ENCODE assay signal across 9 cellular contexts in the genomic region with DNA sequence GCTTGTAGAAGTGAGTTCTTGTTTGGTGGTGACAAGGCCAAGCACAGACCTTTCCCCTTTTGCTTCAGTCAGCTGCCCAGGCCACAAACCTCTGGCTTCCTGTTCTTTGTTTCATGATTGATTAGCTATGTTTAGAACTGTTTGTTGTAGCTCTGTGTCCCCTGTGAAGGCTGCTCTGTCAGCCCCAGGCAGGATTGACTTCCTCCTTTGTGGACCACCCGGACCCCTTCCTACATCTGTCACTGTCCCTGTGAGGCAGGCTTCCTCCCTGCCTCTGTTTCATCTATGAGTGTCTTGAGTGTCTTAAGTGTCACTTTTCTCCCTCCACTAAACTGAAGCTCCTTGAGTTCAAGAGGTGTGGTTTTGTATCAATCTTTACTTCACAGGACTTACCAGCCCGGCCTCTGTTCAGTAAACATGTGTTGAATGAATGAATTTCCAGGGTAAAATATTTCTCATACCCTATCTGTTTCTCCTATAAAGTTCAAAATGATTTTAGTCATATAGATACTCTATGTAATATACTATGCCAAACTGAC.
DNase-seq lines count a peak whose midpoint lies in the region; ATAC-seq and TF ChIP-seq lines count a peak whose summit lies in the region.
"Had no signal": no experiment of that assay in that cellular context is flagged by ENCODE, and none has a peak within 500 bp of the region (broad histone marks: within the 10 kb centered on the region; RNA-seq: fewer than 3 reads in every experiment).

No MANE protein-coding gene starts in this region.

- H3K4me3 ChIP-seq in upper lobe of right lung, result no peak overlapping the region
- no peak overlapping the region for H3K4me3 ChIP-seq in PC-9

- H3K4me3 Mint-ChIP-seq in activated naive CD4-positive, alpha-beta T cell treated with anti-CD3 and anti-CD28 coated beads, Interleukin-2, amount 50 U/mL, for 24 hours, result no peak overlapping the region
- peak overlapping the region; percentile 33 for H3K4me3 Mint-ChIP-seq in T-helper 17 cell

- CTCF ChIA-PET in PC-9 (lab: Charles Lee), result no interaction called here

- no peaks in the 10 kb centered on the region for H3K79me2 ChIP-seq in PC-9 (ENCODE audit: low read depth)

- BruUV-seq in PC-9 (replicated peaks; lab: Mats Ljungman, UMichigan), result no TSS peak

- H3K9me3 ChIP-seq in T-helper 17 cell (ENCODE audit: control insufficient read depth, low read length, poor library complexity, severe bottlenecking) (no peaks in the 10 kb centered on the region), upper lobe of right lung (no peaks in the 10 kb centered on the region), PC-9 (ENCODE audit: insufficient read depth, low read depth) (no peaks in the 10 kb centered on the region)

- H3K9me3 Mint-ChIP-seq in activated naive CD4-positive, alpha-beta T cell treated with anti-CD3 and anti-CD28 coated beads, Interleukin-2, amount 50 U/mL, for 24 hours, result no peaks in the 10 kb centered on the region

- intact Hi-C loops in upper lobe of right lung (cut with DNase I) (no loop called here), PC-9 (cut with micrococcal nuclease; ENCODE audit: unreplicated experiment) (no loop called here)

- H3K4me2 ChIP-seq in PC-9, result no peak overlapping the region

- no peaks in the 10 kb centered on the region for H3K27me3 Mint-ChIP-seq in activated naive CD4-positive, alpha-beta T cell treated with anti-CD3 and anti-CD28 coated beads, Interleukin-2, amount 50 U/mL, for 24 hours
- H3K27me3 Mint-ChIP-seq in T-helper 17 cell, result no peaks in the 10 kb centered on the region

- H3K27ac ChIP-seq in upper lobe of right lung (no peak overlapping the region), PC-9 (no peak overlapping the region)

- H4K20me1 ChIP-seq in PC-9 (ENCODE audit: insufficient read depth), result no peaks in the 10 kb centered on the region

- H3K27me3 ChIP-seq in upper lobe of right lung (no peaks in the 10 kb centered on the region), PC-9 (ENCODE audit: insufficient read depth, low read depth) (no peaks in the 10 kb centered on the region)

- H3K4me1 ChIP-seq in upper lobe of right lung (no peaks in the 10 kb centered on the region), PC-9 (replicated peaks; ENCODE audit: insufficient read depth) (no peaks in the 10 kb centered on the region)

- no peaks in the 10 kb centered on the region for H3F3A ChIP-seq in PC-9 (ENCODE audit: insufficient read depth, low read depth)

- TF ChIP-seq CTCF in upper lobe of right lung (IDR thresholded peaks at IDR 0.05) (no peak), PC-9 (conservative IDR thresholded peaks at IDR 0.05) (no peak)

- peaks cover 5% of the 10 kb centered on the region for H3K36me3 ChIP-seq in upper lobe of right lung
- H3K36me3 ChIP-seq in PC-9 (ENCODE audit: low read depth), result no peaks in the 10 kb centered on the region

- H3K4me1 Mint-ChIP-seq in activated naive CD4-positive, alpha-beta T cell treated with anti-CD3 and anti-CD28 coated beads, Interleukin-2, amount 50 U/mL, for 24 hours, result peaks cover 11% of the 10 kb centered on the region
- H3K4me1 Mint-ChIP-seq in T-helper 17 cell, result peaks cover 6% of the 10 kb centered on the region

- H2AFZ ChIP-seq in PC-9, result no peak overlapping the region

- POLR2A ChIA-PET in PC-9 (lab: Charles Lee; ENCODE audit: unreplicated experiment), result no interaction called here

- H3K9me2 ChIP-seq in PC-9 (ENCODE audit: insufficient read depth), result no peaks in the 10 kb centered on the region

- ATAC-seq in HG02884 (IDR thresholded peaks at IDR 0.05; ENCODE audit: unreplicated experiment), result peak; percentile 79
- no peak for ATAC-seq in T-helper 17 cell
- ATAC-seq in upper lobe of right lung, result peak; percentile 45

- H3K27ac Mint-ChIP-seq in activated naive CD4-positive, alpha-beta T cell treated with anti-CD3 and anti-CD28 coated beads, Interleukin-2, amount 50 U/mL, for 24 hours, result peak overlapping the region; percentile 61
- H3K27ac Mint-ChIP-seq in T-helper 17 cell, result peak overlapping the region; percentile 81

- H3K36me3 Mint-ChIP-seq in activated naive CD4-positive, alpha-beta T cell treated with anti-CD3 and anti-CD28 coated beads, Interleukin-2, amount 50 U/mL, for 24 hours, result peaks cover 20% of the 10 kb centered on the region
- H3K36me3 Mint-ChIP-seq in T-helper 17 cell (ENCODE audit: low read depth), result peaks cover 6% of the 10 kb centered on the region

- no peak for DNase-seq in activated naive CD4-positive, alpha-beta T cell treated with Interleukin-2 at 50 U/mL for 16 hours
- DNase-seq in T-helper 17 cell (no peak), upper lobe of right lung (no peak), PC-9 (no peak), HK-2 (ENCODE audit: unreplicated experiment) (no peak), ureter (ENCODE audit: low spot score) (no peak)
- DNase-seq: AML-193 had no signal
